In the genomic region with DNA sequence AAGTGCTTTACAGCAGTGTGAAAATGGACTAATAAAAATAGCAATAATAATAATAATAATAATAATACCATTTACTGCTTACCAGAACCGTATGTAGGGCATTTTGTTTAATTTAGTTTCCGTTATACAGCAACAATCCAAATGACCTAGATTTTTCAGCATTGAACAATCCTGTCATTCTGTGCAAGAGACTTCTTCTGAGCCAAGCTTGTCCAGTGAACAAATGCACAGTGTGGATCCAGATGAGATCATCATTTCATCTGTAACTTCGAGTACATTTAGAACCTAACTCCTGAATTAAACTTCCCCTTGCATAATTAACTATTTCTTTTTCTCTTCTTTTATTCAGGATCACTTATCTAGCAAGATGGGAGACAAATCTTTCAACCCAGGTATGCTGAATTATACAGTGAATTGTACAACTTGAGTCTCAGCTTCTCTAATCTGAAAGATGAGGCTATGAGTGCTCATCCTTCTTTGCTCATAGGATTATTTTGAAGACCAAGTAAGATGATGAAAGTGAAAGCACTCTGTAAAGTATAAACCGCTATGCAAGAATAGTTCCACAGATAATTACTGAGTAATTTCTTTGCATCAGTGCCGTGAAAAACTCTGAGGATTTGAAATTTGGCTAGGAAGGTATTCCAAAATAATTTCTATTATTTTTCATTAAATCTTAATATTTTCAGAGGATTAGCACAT, we compare ENCODE assay signal across 15 cellular contexts. TPM values are rescaled to one million over a fixed set of nuclear protein-coding genes. Genes with fewer than 3 reads are reported as not detected.
DNase-seq lines count a peak whose midpoint lies in the region; ATAC-seq, FAIRE-seq and TF ChIP-seq lines count a peak whose summit lies in the region.
"Had no signal": no experiment of that assay in that cellular context is flagged by ENCODE, and none has a peak within 500 bp of the region (broad histone marks: within the 10 kb centered on the region; RNA-seq: fewer than 3 reads in every experiment).

No MANE protein-coding gene starts in this region.

- H3K9me3 Mint-ChIP-seq in immature natural killer cell = peaks cover 0 to 2% (median 0%) of the 10 kb centered on the region in 6 donors
- H3K9me3 Mint-ChIP-seq: neural crest cell had no signal

- no peak overlapping the region for H3K9ac ChIP-seq in kidney (ENCODE audit: low read length in 2 of 2)

- H3K4me1 ChIP-seq in kidney (ENCODE audit: control insufficient read depth in 1 of 2, insufficient read depth in 1 of 2, low read depth in 1 of 2, low read length in 2 of 2) = no peaks in the 10 kb centered on the region
- H3K4me1 ChIP-seq: left lung had no signal

- no peak for TF ChIP-seq CTCF in kidney (IDR thresholded peaks at IDR 0.05; ENCODE audit: borderline replicate concordance, extremely low read depth, insufficient read depth)

- H3K4me3 ChIP-seq in kidney (ENCODE audit: low read length in 2 of 2) = no peak overlapping the region
- H3K4me3 ChIP-seq: left lung had no signal

- peak overlapping the region in 4 of 6 donors; percentile 15 to 88 (median 54) for H3K27ac Mint-ChIP-seq in immature natural killer cell
- H3K27ac Mint-ChIP-seq: activated naive CD4-positive, alpha-beta T cell treated with anti-CD3 and anti-CD28 coated beads for 36 hours had no signal

- H3K4me3 Mint-ChIP-seq in immature natural killer cell = peak overlapping the region; percentile 44 to 72 (median 54)
- H3K4me3 Mint-ChIP-seq: activated naive CD4-positive, alpha-beta T cell treated with anti-CD3 and anti-CD28 coated beads for 36 hours; neural crest cell had no signal

- peaks cover 13 to 59% of the 10 kb centered on the region in 2 donors for H3K4me1 Mint-ChIP-seq in immature natural killer cell
- H3K4me1 Mint-ChIP-seq: neural crest cell had no signal

- no peak for FAIRE-seq in kidney (lab: Jason Lieb, UNC)
- FAIRE-seq: G401.6 had no signal

- intact Hi-C loops in kidney (cut with DNase I) = no loop called here

- DNase-seq in immature natural killer cell = no peak
- DNase-seq in GM03348 (ENCODE audit: low spot score) = no peak
- no peak for DNase-seq in kidney
- no peak for DNase-seq in NCI-H345 (lab: John Stamatoyannopoulos, UW)
- no peak for DNase-seq in NCI-H1436 treated with DMSO at 0.1 percent for 48 hours (lab: John Stamatoyannopoulos, UW)
- DNase-seq: activated naive CD4-positive, alpha-beta T cell treated with anti-CD3 and anti-CD28 coated beads for 36 hours; left lung; NCI-H1048; NCI-H526 had no signal

- peaks cover 0 to 2% (median 0%) of the 10 kb centered on the region in 3 donors for H3K27me3 Mint-ChIP-seq in immature natural killer cell (ENCODE audit: low read depth in 3 of 3)

- H3K27ac ChIP-seq in kidney (ENCODE audit: low read depth in 2 of 2, low read length in 2 of 2) = no peak overlapping the region
- H3K27ac ChIP-seq: left lung had no signal

- no peaks in the 10 kb centered on the region for H3K9me3 ChIP-seq in kidney (ENCODE audit: control insufficient read depth in 1 of 2, low read length in 2 of 2)
- H3K9me3 ChIP-seq: left lung had no signal

- H3K36me3 ChIP-seq in kidney (ENCODE audit: control insufficient read depth in 1 of 2, insufficient read depth in 2 of 2, low read length in 2 of 2) = no peaks in the 10 kb centered on the region
- H3K36me3 ChIP-seq: left lung had no signal

- peak; percentile 58 for ATAC-seq in GM18517 (IDR thresholded peaks at IDR 0.05; ENCODE audit: unreplicated experiment)
- ATAC-seq in GM21367 (IDR thresholded peaks at IDR 0.05; ENCODE audit: unreplicated experiment) = peak; percentile 49
- ATAC-seq in HG03108 (IDR thresholded peaks at IDR 0.05; ENCODE audit: unreplicated experiment) = peak; percentile 30
- ATAC-seq: left lung had no signal

- H3K36me3 Mint-ChIP-seq in immature natural killer cell = no peaks in the 10 kb centered on the region

RNA-seq across cellular contexts. Expression of gene CLNK, which starts 6.6 kb away (rescaled TPM):
- polyA plus RNA-seq in immature natural killer cell (1 to 10 TPM in 2 of 3 donors, not detected in 1; 1.5 to 1.8 TPM), kidney (ENCODE audit: insufficient read depth, low read depth, low replicate concordance) (4.8 TPM)
- 2.8 TPM for total RNA-seq in kidney
- total RNA-seq: activated naive CD4-positive, alpha-beta T cell treated with anti-CD3 and anti-CD28 coated beads for 36 hours; neural crest cell; skeletal muscle tissue had no signal
